Comparison of ENCODE assay signal across 8 cellular contexts in the genomic region with DNA sequence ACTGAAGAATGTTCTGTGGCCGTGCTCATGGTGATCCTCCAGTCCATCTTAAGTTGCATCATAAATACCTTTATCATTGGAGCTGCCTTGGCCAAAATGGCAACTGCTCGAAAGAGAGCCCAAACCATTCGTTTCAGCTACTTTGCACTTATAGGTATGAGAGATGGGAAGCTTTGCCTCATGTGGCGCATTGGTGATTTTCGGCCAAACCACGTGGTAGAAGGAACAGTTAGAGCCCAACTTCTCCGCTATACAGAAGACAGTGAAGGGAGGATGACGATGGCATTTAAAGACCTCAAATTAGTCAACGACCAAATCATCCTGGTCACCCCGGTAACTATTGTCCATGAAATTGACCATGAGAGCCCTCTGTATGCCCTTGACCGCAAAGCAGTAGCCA. TPM values are rescaled to one million over a fixed set of nuclear protein-coding genes. Genes with fewer than 3 reads are reported as not detected.
"Had no signal": no experiment of that assay in that cellular context is flagged by ENCODE, and none has a peak within 500 bp of the region (broad histone marks: within the 10 kb centered on the region; RNA-seq: fewer than 3 reads in every experiment).

No MANE protein-coding gene starts in this region.

- FAIRE-seq: G401.6, GM12878, GM12891, GM12892, GM18507, GM19239 had no signal

- ATAC-seq: GM12878 had no signal

- H3K4me3 ChIP-seq: GM12878 had no signal

- DNase-seq: GDM1, GF-D8 had no signal

RNA-seq across cellular contexts. Expression of gene KCNJ16, which starts 57.5 kb away (rescaled TPM):
- total RNA-seq: GM12878 had no signal
